24 cellular contexts compared by ENCODE assay signal in the genomic region with DNA sequence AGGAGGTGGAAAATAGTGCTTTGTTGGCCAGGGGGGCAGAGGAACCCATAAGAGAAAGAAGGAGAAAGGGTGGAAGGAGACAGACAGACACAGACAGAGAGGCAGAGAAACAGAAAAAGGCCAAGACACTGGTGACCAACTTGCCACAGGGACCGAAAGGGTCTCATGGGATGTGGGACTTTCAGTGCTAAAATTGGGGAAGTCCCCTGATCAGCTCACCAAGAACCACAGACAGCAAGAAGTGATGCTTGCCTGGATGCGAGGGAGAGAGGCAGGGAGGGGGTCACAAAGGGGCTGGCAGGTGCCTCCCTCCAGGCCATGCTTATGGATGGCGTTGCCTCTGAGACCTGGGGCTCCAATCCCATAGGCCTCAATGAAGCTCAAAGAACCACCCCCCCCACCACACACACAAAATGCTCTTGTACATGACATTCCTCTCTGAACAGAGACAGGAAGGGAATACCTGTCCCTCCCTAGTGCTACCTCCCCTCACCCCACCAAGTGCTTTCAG.
DNase-seq lines count a peak whose midpoint lies in the region; ATAC-seq, FAIRE-seq and TF ChIP-seq lines count a peak whose summit lies in the region.
"Had no signal": no experiment of that assay in that cellular context is flagged by ENCODE, and none has a peak within 500 bp of the region (broad histone marks: within the 10 kb centered on the region; RNA-seq: fewer than 3 reads in every experiment).

No MANE protein-coding gene starts in this region.

- H3K27ac ChIP-seq in BLaER1 treated with 17β-estradiol and CSF1 and Interleukin-3, amounts not matched to agents 10 nM and 100 nM = no peak overlapping the region
- H3K27ac ChIP-seq in astrocyte (ENCODE audit: low read depth, low read length) (no peak overlapping the region), osteoblast (ENCODE audit: low read depth, low read length) (no peak overlapping the region), PC-3 (ENCODE audit: low read length) (no peak overlapping the region)
- H3K27ac ChIP-seq: HL-60, RWPE1 had no signal

- peaks cover 16% of the 10 kb centered on the region for H3K27me3 Mint-ChIP-seq in astrocyte (ENCODE audit: low read depth, unreplicated experiment)
- H3K27me3 Mint-ChIP-seq in osteocyte (ENCODE audit: unreplicated experiment) = no peaks in the 10 kb centered on the region

- H3K9me3 ChIP-seq in BLaER1 treated with 17β-estradiol and CSF1 and Interleukin-3, amounts not matched to agents 10 nM and 100 nM (replicated peaks in 1 of 11) = no peaks in the 10 kb centered on the region
- H3K9me3 ChIP-seq in astrocyte (ENCODE audit: insufficient read depth, low read depth, low read length) = no peaks in the 10 kb centered on the region
- no peaks in the 10 kb centered on the region for H3K9me3 ChIP-seq in osteoblast (ENCODE audit: low read depth, low read length)
- no peaks in the 10 kb centered on the region for H3K9me3 ChIP-seq in PC-3 (ENCODE audit: low read length)
- H3K9me3 ChIP-seq: Caco-2 had no signal

- no TSS peak for BruUV-seq in PC-3 (replicated peaks; lab: Mats Ljungman, UMichigan)

- H3K27ac Mint-ChIP-seq in astrocyte (ENCODE audit: unreplicated experiment) (peak overlapping the region; percentile 26), osteocyte (ENCODE audit: unreplicated experiment) (no peak overlapping the region)
- H3K27ac Mint-ChIP-seq: B cell; CD4-positive, alpha-beta T cell; HFFc6 had no signal

- no peaks in the 10 kb centered on the region for H3F3A ChIP-seq in PC-3 (ENCODE audit: low read length, unreplicated experiment)

- POLR2A ChIA-PET in PC-3 (lab: Charles Lee; ENCODE audit: unreplicated experiment) = no interaction called here

- H3K36me3 Mint-ChIP-seq in astrocyte (ENCODE audit: low read depth, unreplicated experiment) = no peaks in the 10 kb centered on the region
- H3K36me3 Mint-ChIP-seq in osteocyte (ENCODE audit: unreplicated experiment) = peaks cover 4% of the 10 kb centered on the region

- H3K36me3 ChIP-seq in BLaER1 treated with 17β-estradiol and CSF1 and Interleukin-3, amounts not matched to agents 10 nM and 100 nM = no peaks in the 10 kb centered on the region
- H3K36me3 ChIP-seq in astrocyte (ENCODE audit: insufficient read depth, low read length) (no peaks in the 10 kb centered on the region), osteoblast (ENCODE audit: insufficient read depth, low read length) (no peaks in the 10 kb centered on the region), PC-3 (ENCODE audit: low read depth, low read length) (no peaks in the 10 kb centered on the region)

- H2AFZ ChIP-seq in astrocyte (ENCODE audit: low read depth, low read length) (no peak overlapping the region), osteoblast (ENCODE audit: low read length) (no peak overlapping the region), PC-3 (ENCODE audit: low read length) (no peak overlapping the region)

- H3K79me2 ChIP-seq in astrocyte (ENCODE audit: insufficient read depth, low read length) = no peaks in the 10 kb centered on the region
- H3K79me2 ChIP-seq in osteoblast (ENCODE audit: insufficient read depth, low read length) = no peaks in the 10 kb centered on the region
- H3K79me2 ChIP-seq in PC-3 (ENCODE audit: low read length) = no peaks in the 10 kb centered on the region

- intact Hi-C loops in PC-3 (cut with micrococcal nuclease) = no loop called here

- no peaks in the 10 kb centered on the region; a peak in 1 of 22 replicates for H4K20me1 ChIP-seq in BLaER1 treated with 17β-estradiol and CSF1 and Interleukin-3, amounts not matched to agents 10 nM and 100 nM
- H4K20me1 ChIP-seq in astrocyte (ENCODE audit: insufficient read depth, low read length) (no peaks in the 10 kb centered on the region), osteoblast (ENCODE audit: insufficient read depth, low read length) (no peaks in the 10 kb centered on the region), PC-3 (ENCODE audit: low read length) (no peaks in the 10 kb centered on the region)

- ATAC-seq in left lobe of liver (no peak), HG02610 (IDR thresholded peaks at IDR 0.05; ENCODE audit: unreplicated experiment) (no peak), PC-3 (no peak)

- H3K4me2 ChIP-seq in BLaER1 treated with 17β-estradiol and CSF1 and Interleukin-3, amounts not matched to agents 10 nM and 100 nM = peak overlapping the region in 10 of 11 experiments; percentile 3 to 85 (median 71); a peak in 19 of 22 replicates
- H3K4me2 ChIP-seq in astrocyte (ENCODE audit: low read length) = no peak overlapping the region
- no peak overlapping the region for H3K4me2 ChIP-seq in osteoblast (ENCODE audit: insufficient read depth, low read length)
- no peak overlapping the region for H3K4me2 ChIP-seq in PC-3 (ENCODE audit: low read length)

- CTCF ChIA-PET in PC-3 (lab: Charles Lee) = no interaction called here

- H3K4me1 Mint-ChIP-seq in astrocyte (ENCODE audit: low read depth, unreplicated experiment) (peaks cover 24% of the 10 kb centered on the region), osteocyte (ENCODE audit: unreplicated experiment) (peaks cover 22% of the 10 kb centered on the region)
- H3K4me1 Mint-ChIP-seq: B cell had no signal

- no peak for FAIRE-seq in astrocyte (lab: Jason Lieb, UNC)
- FAIRE-seq: H54 had no signal

- H3K4me3 Mint-ChIP-seq in astrocyte (ENCODE audit: unreplicated experiment) (no peak overlapping the region), osteocyte (ENCODE audit: unreplicated experiment) (no peak overlapping the region)
- H3K4me3 Mint-ChIP-seq: B cell; CD4-positive, alpha-beta T cell; HFFc6 had no signal

- no peak overlapping the region for H3K4me3 ChIP-seq in BLaER1 treated with 17β-estradiol and CSF1 and Interleukin-3, amounts not matched to agents 10 nM and 100 nM
- no peak overlapping the region for H3K4me3 ChIP-seq in astrocyte (ENCODE audit: insufficient read depth, low read depth, low read length)
- no peak overlapping the region for H3K4me3 ChIP-seq in osteoblast (ENCODE audit: insufficient read depth, low read length)
- no peak overlapping the region for H3K4me3 ChIP-seq in PC-3 (ENCODE audit: low read length)

- H3K27me3 ChIP-seq in BLaER1 treated with 17β-estradiol and CSF1 and Interleukin-3, amounts not matched to agents 10 nM and 100 nM = peaks cover 0 to 13% (median 0%) of the 10 kb centered on the region in 11 experiments; a peak in 2 of 22 replicates
- H3K27me3 ChIP-seq in astrocyte (ENCODE audit: insufficient read depth, low read length) = peaks cover 29% of the 10 kb centered on the region
- H3K27me3 ChIP-seq in osteoblast (ENCODE audit: insufficient read depth, low read length) = peaks cover 23% of the 10 kb centered on the region
- peaks cover 46% of the 10 kb centered on the region for H3K27me3 ChIP-seq in PC-3 (ENCODE audit: low read length)

- TF ChIP-seq CTCF in astrocyte (IDR thresholded peaks at IDR 0.05; ENCODE audit: insufficient read depth, low read depth, low read length) (no peak), osteocyte (IDR thresholded peaks at IDR 0.05) (no peak), osteoblast (IDR thresholded peaks at IDR 0.05; ENCODE audit: extremely low read depth, low read depth, low read length) (no peak), PC-3 (conservative IDR thresholded peaks at IDR 0.05; ENCODE audit: low read depth, low read length) (no peak)

- DNase-seq in astrocyte (ENCODE audit: low read depth) (no peak), left lobe of liver (ENCODE audit: low spot score) (peak; percentile 8), osteocyte (ENCODE audit: extremely low spot score, unreplicated experiment) (peak; percentile 69), osteoblast (ENCODE audit: insufficient read length, low spot score, missing footprints) (no peak), T-helper 1 cell (no peak), PC-3 (no peak)
- DNase-seq: 8988T; Caco-2; CD4-positive, alpha-beta T cell; DMS153; GDM1; HFFc6; IMR-90; NCI-H1092; NCI-H2081 treated with DMSO at 0.1 percent for 48 hours; NCI-H510A; NCI-H748 treated with DMSO at 0.1 percent for 48 hours; NK-92 treated with Interleukin-12 subunit alpha and Interleukin-12 subunit beta, amount 100 ng/mL, for 24 hours had no signal

- no peaks in the 10 kb centered on the region for H3K9me3 Mint-ChIP-seq in astrocyte (ENCODE audit: unreplicated experiment)
- H3K9me3 Mint-ChIP-seq in osteocyte (ENCODE audit: unreplicated experiment) = no peaks in the 10 kb centered on the region
- H3K9me3 Mint-ChIP-seq: CD4-positive, alpha-beta T cell; HFFc6 had no signal

- H3K9ac ChIP-seq in BLaER1 treated with 17β-estradiol and CSF1 and Interleukin-3, amounts not matched to agents 10 nM and 100 nM = no peak overlapping the region
- no peak overlapping the region for H3K9ac ChIP-seq in astrocyte (ENCODE audit: low read length)
- no peak overlapping the region for H3K9ac ChIP-seq in PC-3 (ENCODE audit: low read length)

- peaks cover 9 to 43% (median 35%) of the 10 kb centered on the region in 10 experiments; a peak in 18 of 20 replicates for H3K4me1 ChIP-seq in BLaER1 treated with 17β-estradiol and CSF1 and Interleukin-3, amounts not matched to agents 10 nM and 100 nM
- H3K4me1 ChIP-seq in astrocyte (ENCODE audit: insufficient read depth, low read length) (no peaks in the 10 kb centered on the region), osteoblast (ENCODE audit: insufficient read depth, low read length) (no peaks in the 10 kb centered on the region), PC-3 (ENCODE audit: insufficient read depth, low read length) (no peaks in the 10 kb centered on the region)
- H3K4me1 ChIP-seq: Caco-2 had no signal

- no peaks in the 10 kb centered on the region for H3K9me2 ChIP-seq in PC-3 (replicated peaks; ENCODE audit: low read length)

Comparison
In these comparisons a context has a peak if more than half of its experiments do, and no peak if none do; other contexts are left out.
1. H3K4me2 ChIP-seq: peak in BLaER1 treated with 17β-estradiol and CSF1 and Interleukin-3, amounts not matched to agents 10 nM and 100 nM (10 of 11); none in astrocyte (single experiment), osteoblast (single experiment) and PC-3 (single experiment).
2. DNase-seq: peak in left lobe of liver (single experiment) and osteocyte (single experiment); none in astrocyte (single experiment), osteoblast (single experiment), T-helper 1 cell (0 of 5) and PC-3 (single experiment).